21 cellular contexts compared by ENCODE assay signal in the genomic region with DNA sequence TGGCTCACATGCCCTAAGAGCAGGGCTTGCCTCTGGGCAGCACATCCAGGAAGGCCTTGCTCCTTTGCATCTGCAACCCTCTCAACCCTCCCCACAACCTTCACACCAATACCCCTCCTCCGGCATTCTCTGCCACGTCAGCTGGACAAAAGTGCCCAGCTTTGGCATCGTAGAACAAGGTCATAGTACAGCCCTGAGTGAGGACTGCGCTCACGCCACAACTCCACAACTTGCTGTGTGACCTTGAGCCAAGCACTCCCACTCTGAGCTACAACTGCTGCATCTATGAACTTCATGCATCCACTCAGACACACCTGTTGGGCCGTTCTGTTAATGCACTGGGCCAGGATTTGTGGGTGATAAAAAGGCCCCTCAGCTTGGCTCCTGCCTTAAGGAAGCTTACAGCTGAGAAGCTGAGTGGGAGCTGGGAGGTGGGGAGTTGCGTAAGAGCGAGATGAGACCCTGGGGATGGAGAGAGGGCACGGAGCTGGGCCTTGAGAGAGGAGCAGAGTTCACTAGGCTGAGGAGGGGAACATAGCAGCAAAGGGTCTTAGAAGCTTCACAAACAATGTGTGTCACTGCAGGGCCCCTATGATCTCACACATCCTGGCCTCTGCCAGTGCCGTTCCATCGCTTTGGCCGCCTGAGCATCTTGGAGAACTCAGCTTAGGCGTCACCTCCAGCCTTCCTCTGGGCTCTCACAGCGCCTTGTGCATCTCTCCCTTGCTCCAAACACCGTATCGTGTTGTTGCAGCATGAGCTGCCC. TPM values are rescaled to one million over a fixed set of nuclear protein-coding genes. Genes with fewer than 3 reads are reported as not detected.
DNase-seq lines count a peak whose midpoint lies in the region; ATAC-seq and TF ChIP-seq lines count a peak whose summit lies in the region.
"Had no signal": no experiment of that assay in that cellular context is flagged by ENCODE, and none has a peak within 500 bp of the region (broad histone marks: within the 10 kb centered on the region; RNA-seq: fewer than 3 reads in every experiment).

No MANE protein-coding gene starts in this region.

- H3K4me1 Mint-ChIP-seq in brain = peaks cover 39% of the 10 kb centered on the region

- H3K4me1 ChIP-seq in HUES64 (ENCODE audit: insufficient read depth, low read length) = peaks cover 18% of the 10 kb centered on the region
- H3K4me1 ChIP-seq in right cardiac atrium (ENCODE audit: control insufficient read depth, insufficient read depth, low read length) = peaks cover 3% of the 10 kb centered on the region
- H3K4me1 ChIP-seq: prostate gland had no signal

- H3K27me3 ChIP-seq in HUES64 (ENCODE audit: insufficient read depth, low read length) (no peaks in the 10 kb centered on the region), right cardiac atrium (ENCODE audit: control insufficient read depth, insufficient read depth) (no peaks in the 10 kb centered on the region)

- peak; percentile 51 to 72 (median 69) for DNase-seq in right cardiac atrium
- no peak for DNase-seq in sciatic nerve (ENCODE audit: low spot score)
- DNase-seq in NCI-H226 = no peak
- DNase-seq in amygdala (lab: John Stamatoyannopoulos, UW) = no peak
- DNase-seq: activated CD4-positive, alpha-beta T cell treated with anti-CD3 and anti-CD28 coated beads for 1 hour; activated naive CD8-positive, alpha-beta T cell treated with anti-CD3 and anti-CD28 coated beads, Interleukin-2, amount 10 ng/mL, durations not matched to agents 7 days and 5 days; cortex of kidney; DMS79; HCEC 1CT; NCI-H1417; NCI-H524; stimulated activated CD4-positive, alpha-beta T cell treated with anti-CD3 and anti-CD28 coated beads, Interleukin-2, amount 100 ng/mL, for 48 hours; T1000; trophoblast cell had no signal

- no peak overlapping the region for H3K4me3 Mint-ChIP-seq in brain
- H3K4me3 Mint-ChIP-seq: activated naive CD8-positive, alpha-beta T cell treated with anti-CD3 and anti-CD28 coated beads, Interleukin-2, amount 10 ng/mL, durations not matched to agents 7 days and 5 days; activated T-helper 1 cell treated with anti-CD3 and anti-CD28 coated beads, Interleukin-12 subunit alpha, Interleukin-12 subunit beta, Interleukin-2, Interleukin-4 antibody, amounts not matched to agents 30 ng/mL and 10 ng/mL and 1 ng/mL, durations not matched to agents 14 hours and 24 hours and 36 hours; stimulated activated naive CD8-positive, alpha-beta T cell treated with anti-CD3 and anti-CD28 coated beads, Interleukin-15, Interleukin-2, amounts not matched to agents 100 ng/mL and 50 ng/mL, for 24 hours had no signal

- H3K27me3 Mint-ChIP-seq in brain = peaks cover 5% of the 10 kb centered on the region
- H3K27me3 Mint-ChIP-seq: activated naive CD8-positive, alpha-beta T cell treated with anti-CD3 and anti-CD28 coated beads, Interleukin-2, amount 10 ng/mL, durations not matched to agents 7 days and 5 days; stimulated activated naive CD8-positive, alpha-beta T cell treated with anti-CD3 and anti-CD28 coated beads, Interleukin-15, Interleukin-2, amounts not matched to agents 100 ng/mL and 50 ng/mL, for 24 hours had no signal

- peak overlapping the region; percentile 26; the same call in 1 of the 2 replicates for H3K9ac ChIP-seq in HUES64 (ENCODE audit: low read depth, low read length)

- peak overlapping the region in 3 of 5 experiments; percentile 14 to 91 (median 89) for H3K27ac Mint-ChIP-seq in brain
- H3K27ac Mint-ChIP-seq: activated naive CD8-positive, alpha-beta T cell treated with anti-CD3 and anti-CD28 coated beads, Interleukin-2, amount 10 ng/mL, durations not matched to agents 7 days and 5 days; activated T-helper 1 cell treated with anti-CD3 and anti-CD28 coated beads, Interleukin-12 subunit alpha, Interleukin-12 subunit beta, Interleukin-2, Interleukin-4 antibody, amounts not matched to agents 30 ng/mL and 10 ng/mL and 1 ng/mL, durations not matched to agents 14 hours and 24 hours and 36 hours; stimulated activated naive CD8-positive, alpha-beta T cell treated with anti-CD3 and anti-CD28 coated beads, Interleukin-15, Interleukin-2, amounts not matched to agents 100 ng/mL and 50 ng/mL, for 24 hours had no signal

- 90% methylated on average over 16 of the region's 16 CpGs for WGBS in HUES64
- WGBS in right cardiac atrium = 71% methylated on average over 16 of the region's 16 CpGs

- H3K27ac ChIP-seq in HUES64 (ENCODE audit: low read depth, low read length) = no peak overlapping the region
- no peak overlapping the region for H3K27ac ChIP-seq in right cardiac atrium (ENCODE audit: low read length)
- H3K27ac ChIP-seq: prostate gland had no signal

- H3K9me3 ChIP-seq in HUES64 (ENCODE audit: insufficient read depth, low read depth, low read length) (no peaks in the 10 kb centered on the region), right cardiac atrium (ENCODE audit: control insufficient read depth, low read length) (no peaks in the 10 kb centered on the region)
- H3K9me3 ChIP-seq: prostate gland had no signal

- no peaks in the 10 kb centered on the region for H3K9me3 Mint-ChIP-seq in brain
- H3K9me3 Mint-ChIP-seq: activated naive CD8-positive, alpha-beta T cell treated with anti-CD3 and anti-CD28 coated beads, Interleukin-2, amount 10 ng/mL, durations not matched to agents 7 days and 5 days; activated T-helper 1 cell treated with anti-CD3 and anti-CD28 coated beads, Interleukin-12 subunit alpha, Interleukin-12 subunit beta, Interleukin-2, Interleukin-4 antibody, amounts not matched to agents 30 ng/mL and 10 ng/mL and 1 ng/mL, durations not matched to agents 14 hours and 24 hours and 36 hours; stimulated activated naive CD8-positive, alpha-beta T cell treated with anti-CD3 and anti-CD28 coated beads, Interleukin-15, Interleukin-2, amounts not matched to agents 100 ng/mL and 50 ng/mL, for 24 hours had no signal

- no peak for TF ChIP-seq CTCF in brain (conservative IDR thresholded peaks at IDR 0.05)

- intact Hi-C loops in right cardiac atrium (cut with DNase I) = no loop called here
- intact Hi-C loops in sciatic nerve (cut with DNase I) = no loop called here

- ATAC-seq in right cardiac atrium = peak; percentile 47 to 61
- peak; percentile 48 for ATAC-seq in sciatic nerve
- no peak for ATAC-seq in HG03460 (IDR thresholded peaks at IDR 0.05; ENCODE audit: unreplicated experiment)

- H3K36me3 Mint-ChIP-seq in brain = peaks cover 16% of the 10 kb centered on the region

- no peak overlapping the region for H3K4me3 ChIP-seq in HUES64 (ENCODE audit: low read length)
- no peak overlapping the region for H3K4me3 ChIP-seq in right cardiac atrium (ENCODE audit: low read length)
- H3K4me3 ChIP-seq: prostate gland, smooth muscle cell had no signal

- peaks cover 13% of the 10 kb centered on the region for H3K36me3 ChIP-seq in HUES64 (ENCODE audit: insufficient read depth, low read length)
- H3K36me3 ChIP-seq: prostate gland had no signal

RNA-seq across cellular contexts. Expression of gene MRC2, which starts 8.6 kb away (rescaled TPM):
- 24.0 TPM for polyA plus RNA-seq in HUES64 (2013, experiment 1 of 2)
- 29.2 TPM for polyA plus RNA-seq in HUES64 (2013, experiment 2 of 2)
- 8.5 TPM for polyA plus RNA-seq in brain (ENCODE audit: insufficient read depth, low read depth, low replicate concordance)
- total RNA-seq in right cardiac atrium = 10 to 100 TPM; 33.7 to 91.9 (median 56.4) TPM
- 36.7 TPM for polyA plus RNA-seq in right cardiac atrium
- total RNA-seq in sciatic nerve = 111 TPM

Comparison
In these comparisons a context has a peak if more than half of its experiments do, and no peak if none do; other contexts are left out.
1. DNase-seq: peak in right cardiac atrium (3 of 3); none in sciatic nerve (single experiment), NCI-H226 (single experiment) and amygdala (0 of 56).